In genomic region chr20:44747166-44748004, GRCh38 we compare ENCODE assay signal across 1 cellular context.
TF ChIP-seq lines count a peak whose summit lies in the region.

No MANE protein-coding gene starts in this region.

TF ChIP-seq in SK-N-SH treated with all-trans-retinoic acid at 6 μM for 48 hours, 23 proteins besides CTCF, POLR2A, EP300 and RAD21 (continued from another document):
- TF ChIP-seq, protein P1, sequence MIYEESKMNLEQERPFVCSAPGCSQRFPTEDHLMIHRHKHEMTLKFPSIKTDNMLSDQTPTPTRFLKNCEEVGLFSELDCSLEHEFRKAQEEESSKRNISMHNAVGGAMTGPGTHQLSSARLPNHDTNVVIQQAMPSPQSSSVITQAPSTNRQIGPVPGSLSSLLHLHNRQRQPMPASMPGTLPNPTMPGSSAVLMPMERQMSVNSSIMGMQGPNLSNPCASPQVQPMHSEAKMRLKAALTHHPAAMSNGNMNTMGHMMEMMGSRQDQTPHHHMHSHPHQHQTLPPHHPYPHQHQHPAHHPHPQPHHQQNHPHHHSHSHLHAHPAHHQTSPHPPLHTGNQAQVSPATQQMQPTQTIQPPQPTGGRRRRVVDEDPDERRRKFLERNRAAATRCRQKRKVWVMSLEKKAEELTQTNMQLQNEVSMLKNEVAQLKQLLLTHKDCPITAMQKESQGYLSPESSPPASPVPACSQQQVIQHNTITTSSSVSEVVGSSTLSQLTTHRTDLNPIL (CRISPR knock-in tag; IDR thresholded peaks at IDR 0.05; ENCODE audit: low read depth): no peak
- TF ChIP-seq SNAI2 (CRISPR knock-in tag; IDR thresholded peaks at IDR 0.05): no peak
- TF ChIP-seq ARNTL (CRISPR knock-in tag; IDR thresholded peaks at IDR 0.05; ENCODE audit: borderline replicate concordance, low read depth): no peak
- TF ChIP-seq ZC3H10 (CRISPR knock-in tag; IDR thresholded peaks at IDR 0.05): no peak
